ENCODE assay signal across 9 cellular contexts in the genomic region with DNA sequence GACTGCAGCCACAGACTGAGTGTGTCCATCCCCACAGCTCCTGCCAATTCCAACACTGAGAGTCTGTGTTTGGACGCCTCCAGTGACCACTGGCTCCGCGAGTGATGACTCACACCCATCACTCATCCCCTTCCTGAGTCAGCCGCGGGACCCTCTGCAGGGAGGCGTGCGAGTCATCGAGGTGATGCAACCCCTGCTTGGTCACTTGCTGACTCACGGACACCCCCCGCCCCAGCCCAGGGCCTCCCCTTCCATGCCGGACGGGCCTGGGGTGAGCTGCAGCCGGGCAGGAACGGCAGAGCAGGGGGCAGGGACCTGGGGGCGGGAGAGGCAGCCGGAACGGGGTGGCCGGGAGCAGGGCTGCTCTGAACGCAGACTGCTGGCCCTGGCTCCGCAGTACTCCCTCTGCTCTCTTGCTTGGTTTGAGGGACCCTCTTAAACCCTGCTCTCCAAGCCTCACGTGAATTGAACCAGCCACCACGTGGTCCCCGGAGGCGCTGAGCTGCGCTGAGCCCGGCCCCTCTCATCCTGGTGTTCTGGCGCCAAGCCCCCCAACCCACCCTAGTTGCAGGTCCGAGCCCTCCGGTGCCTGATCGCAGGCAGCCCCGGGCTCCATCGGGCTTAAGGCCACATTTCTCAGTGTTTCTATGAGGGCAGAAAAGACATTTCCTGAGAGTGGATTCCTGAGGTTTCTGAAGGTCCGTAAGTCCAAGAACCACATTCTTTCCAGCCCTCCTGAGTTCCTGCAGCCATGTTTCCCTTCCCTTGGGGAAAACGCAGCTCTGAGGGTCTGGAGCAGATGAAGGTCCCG. TPM values are rescaled to one million over a fixed set of nuclear protein-coding genes. Genes with fewer than 3 reads are reported as not detected.
DNase-seq lines count a peak whose midpoint lies in the region; ATAC-seq and TF ChIP-seq lines count a peak whose summit lies in the region.
"Had no signal": no experiment of that assay in that cellular context is flagged by ENCODE, and none has a peak within 500 bp of the region (broad histone marks: within the 10 kb centered on the region; RNA-seq: fewer than 3 reads in every experiment).

No MANE protein-coding gene starts in this region.

- peaks cover 0 to 2% of the 10 kb centered on the region in 2 donors for H3K9me3 Mint-ChIP-seq in activated T-cell treated with anti-CD3 and anti-CD28 coated beads, Interleukin-2, amount 50 U/mL, for 72 hours
- H3K9me3 Mint-ChIP-seq: central memory CD8-positive, alpha-beta T cell had no signal

- peak overlapping the region; percentile 27 for H2AFZ ChIP-seq in ACC112 (ENCODE audit: low read length, unreplicated experiment)

- ATAC-seq in activated T-cell treated with anti-CD3 and anti-CD28 coated beads, Interleukin-2, amount 50 U/mL, for 72 hours (replicated peaks in 1 of 2): peak; percentile 84 to 93
- ATAC-seq in HG02623 (IDR thresholded peaks at IDR 0.05; ENCODE audit: unreplicated experiment): no peak

- H3K4me1 ChIP-seq in ACC112 (ENCODE audit: control insufficient read depth, insufficient read depth, low read length, unreplicated experiment): peaks cover 61% of the 10 kb centered on the region

- peak; percentile 24 to 89 for DNase-seq in HL-60 (ENCODE audit: low read depth in 1 of 2, low spot score in 1 of 2)
- peak; percentile 67 to 78 for DNase-seq in activated T-cell treated with anti-CD3 and anti-CD28 coated beads, Interleukin-2, amount 50 U/mL, for 72 hours
- DNase-seq in cardiac septum (ENCODE audit: low spot score): peak; percentile 91
- peak; percentile 62 for DNase-seq in putamen (ENCODE audit: low spot score)
- no peak for DNase-seq in DMS 273 (lab: John Stamatoyannopoulos, UW; ENCODE audit: unreplicated experiment)
- DNase-seq in COR-L47 (lab: John Stamatoyannopoulos, UW): no peak

- H3K4me3 ChIP-seq in ACC112 (ENCODE audit: low read depth, low read length) (peak overlapping the region; percentile 52), HL-60 (replicated peaks; ENCODE audit: insufficient read depth, low read length) (no peak overlapping the region)

- no peak overlapping the region for H3K27ac Mint-ChIP-seq in activated T-cell treated with anti-CD3 and anti-CD28 coated beads, Interleukin-2, amount 50 U/mL, for 72 hours

- peaks cover 6% of the 10 kb centered on the region for H3K4me1 Mint-ChIP-seq in activated T-cell treated with anti-CD3 and anti-CD28 coated beads, Interleukin-2, amount 50 U/mL, for 72 hours (ENCODE audit: low read depth)
- H3K4me1 Mint-ChIP-seq: central memory CD8-positive, alpha-beta T cell had no signal

- intact Hi-C loops in cardiac septum (cut with DNase I): no loop called here

- H3K27ac ChIP-seq in ACC112 (ENCODE audit: low read depth, low read length) (peak overlapping the region; percentile 83), HL-60 (replicated peaks) (no peak overlapping the region)

- H3K4me3 Mint-ChIP-seq in activated T-cell treated with anti-CD3 and anti-CD28 coated beads, Interleukin-2, amount 50 U/mL, for 72 hours: no peak overlapping the region
- H3K4me3 Mint-ChIP-seq: central memory CD8-positive, alpha-beta T cell had no signal

- H3K27me3 ChIP-seq in ACC112 (ENCODE audit: insufficient read depth, low read length) (no peaks in the 10 kb centered on the region), HL-60 (ENCODE audit: insufficient read depth, poor library complexity, severe bottlenecking) (peaks cover 12% of the 10 kb centered on the region)

- no peak for TF ChIP-seq CTCF in HL-60 (IDR thresholded peaks at IDR 0.05; ENCODE audit: insufficient read depth, low read length)

- H3K27me3 Mint-ChIP-seq in activated T-cell treated with anti-CD3 and anti-CD28 coated beads, Interleukin-2, amount 50 U/mL, for 72 hours (ENCODE audit: low read depth): peaks cover 24% of the 10 kb centered on the region

- H3K36me3 ChIP-seq in ACC112 (ENCODE audit: insufficient read depth, low read length): no peaks in the 10 kb centered on the region

- H3K36me3 Mint-ChIP-seq in activated T-cell treated with anti-CD3 and anti-CD28 coated beads, Interleukin-2, amount 50 U/mL, for 72 hours (ENCODE audit: insufficient read depth in 2 of 2): peaks cover 0 to 2% of the 10 kb centered on the region in 2 donors

- no peaks in the 10 kb centered on the region for H3K79me2 ChIP-seq in ACC112 (ENCODE audit: control insufficient read depth, insufficient read depth, low read length, unreplicated experiment)

RNA-seq across cellular contexts. Expression of a gene that starts 32.4 kb away (rescaled TPM):
- 10 to 100 TPM; 15.9 to 18.6 TPM for total RNA-seq in activated T-cell treated with anti-CD3 and anti-CD28 coated beads, Interleukin-2, amount 50 U/mL, for 72 hours
- total RNA-seq in cardiac septum: 28.1 TPM

RNA-seq across cellular contexts. Expression of a gene that starts 50.7 kb away (rescaled TPM):
- total RNA-seq in activated T-cell treated with anti-CD3 and anti-CD28 coated beads, Interleukin-2, amount 50 U/mL, for 72 hours: not detected
- total RNA-seq in cardiac septum: 0.22 TPM

RNA-seq across cellular contexts. Expression of a gene that starts 57.0 kb away (rescaled TPM):
- 10 to 100 TPM; 11.8 to 13.9 TPM for total RNA-seq in activated T-cell treated with anti-CD3 and anti-CD28 coated beads, Interleukin-2, amount 50 U/mL, for 72 hours
- 12.9 TPM for total RNA-seq in cardiac septum

Comparison
In these comparisons a context has a peak if more than half of its experiments do, and no peak if none do; other contexts are left out.
1. DNase-seq: peak in HL-60 (2 of 2), activated T-cell treated with anti-CD3 and anti-CD28 coated beads, Interleukin-2, amount 50 U/mL, for 72 hours (2 of 2), cardiac septum (single experiment) and putamen (single experiment); none in DMS 273 (single experiment) and COR-L47 (single experiment).